ENCODE assay signal across 8 cellular contexts in the genomic region with DNA sequence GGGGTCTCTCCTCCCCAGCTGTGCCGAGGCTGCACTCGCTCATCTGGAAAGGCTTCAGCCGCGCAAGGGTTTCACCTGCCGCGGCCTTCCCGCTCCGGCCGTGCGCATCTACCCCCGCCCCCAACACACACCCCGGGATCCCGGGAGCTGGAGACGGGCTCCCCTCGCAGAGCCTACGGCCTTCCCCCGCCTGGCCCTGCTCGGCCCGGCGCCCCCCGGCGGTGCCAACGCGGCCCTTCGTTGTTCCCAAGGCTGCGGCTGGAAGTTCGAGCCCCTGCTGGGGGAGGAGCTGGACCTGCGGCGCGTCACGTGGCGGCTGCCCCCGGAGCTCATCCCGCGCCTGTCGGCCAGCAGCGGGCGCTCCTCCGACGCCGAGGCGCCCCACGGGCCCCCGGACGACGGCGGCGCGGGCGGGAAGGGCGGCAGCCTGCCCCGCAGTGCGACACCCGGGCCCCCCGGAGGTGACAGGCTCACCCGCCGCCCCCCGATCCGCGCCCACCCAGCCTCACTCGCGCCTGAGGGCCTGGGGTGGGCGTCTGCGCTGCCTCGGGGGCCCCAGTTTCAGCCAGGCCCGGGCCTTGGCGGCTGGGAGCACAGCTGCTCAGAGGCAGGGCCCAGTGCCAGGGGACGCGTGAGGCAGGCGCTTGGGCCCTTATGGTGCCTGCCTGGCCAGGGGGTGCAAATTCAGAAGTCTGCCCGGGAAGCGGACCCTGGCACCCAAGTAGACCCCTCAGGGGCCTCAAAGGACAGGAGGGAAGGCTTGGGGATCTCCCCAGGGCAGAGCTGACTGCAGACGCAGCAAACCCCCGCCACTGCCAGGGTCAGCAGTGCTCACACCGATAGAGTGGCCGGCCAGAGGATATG. TPM values are rescaled to one million over a fixed set of nuclear protein-coding genes. Genes with fewer than 3 reads are reported as not detected.
DNase-seq lines count a peak whose midpoint lies in the region; ATAC-seq, FAIRE-seq and TF ChIP-seq lines count a peak whose summit lies in the region.

No MANE protein-coding gene starts in this region.

- H3K27me3 Mint-ChIP-seq in natural killer cell treated with Interleukin-12 subunit alpha and Interleukin-12 subunit beta and Interleukin-15 and Interleukin-18, amount 100 ng/mL, for 72 hours = peaks cover 0 to 3% of the 10 kb centered on the region in 2 donors
- H3K27me3 Mint-ChIP-seq in stimulated activated naive CD8-positive, alpha-beta T cell treated with anti-CD3 and anti-CD28 coated beads, Interleukin-15, amount 100 ng/mL, for 72 hours = no peaks in the 10 kb centered on the region

- no peak overlapping the region for H3K27ac Mint-ChIP-seq in natural killer cell treated with Interleukin-12 subunit alpha and Interleukin-12 subunit beta and Interleukin-15 and Interleukin-18, amount 100 ng/mL, for 72 hours
- H3K27ac Mint-ChIP-seq in stimulated activated naive CD8-positive, alpha-beta T cell treated with anti-CD3 and anti-CD28 coated beads, Interleukin-15, amount 100 ng/mL, for 72 hours = no peak overlapping the region

- no peak overlapping the region for H3K4me3 Mint-ChIP-seq in natural killer cell treated with Interleukin-12 subunit alpha and Interleukin-12 subunit beta and Interleukin-15 and Interleukin-18, amount 100 ng/mL, for 72 hours
- H3K4me3 Mint-ChIP-seq in stimulated activated naive CD8-positive, alpha-beta T cell treated with anti-CD3 and anti-CD28 coated beads, Interleukin-15, amount 100 ng/mL, for 72 hours = peak overlapping the region; percentile 70 to 73

- no peaks in the 10 kb centered on the region for H3K9me3 Mint-ChIP-seq in natural killer cell treated with Interleukin-12 subunit alpha and Interleukin-12 subunit beta and Interleukin-15 and Interleukin-18, amount 100 ng/mL, for 72 hours
- no peaks in the 10 kb centered on the region for H3K9me3 Mint-ChIP-seq in stimulated activated naive CD8-positive, alpha-beta T cell treated with anti-CD3 and anti-CD28 coated beads, Interleukin-15, amount 100 ng/mL, for 72 hours

- peak; percentile 60 for DNase-seq in D721Med (ENCODE audit: insufficient read length, low spot score)
- DNase-seq in NCI-H526 treated with DMSO at 0.1 percent for 48 hours (lab: John Stamatoyannopoulos, UW) = peak; percentile 43
- DNase-seq in activated CD8-positive, alpha-beta memory T cell treated with anti-CD3 and anti-CD28 coated beads, Interleukin-2, amount 50 U/mL, for 48 hours = peak; percentile 87
- peak; percentile 54 for DNase-seq in fibroblast of gingiva (ENCODE audit: low read depth)
- DNase-seq in natural killer cell treated with Interleukin-12 subunit alpha and Interleukin-12 subunit beta and Interleukin-15 and Interleukin-18, amount 100 ng/mL, for 72 hours (ENCODE audit: low spot score) = peak; percentile 87
- peak; percentile 79 to 83 for DNase-seq in stimulated activated naive CD8-positive, alpha-beta T cell treated with anti-CD3 and anti-CD28 coated beads, Interleukin-15, amount 100 ng/mL, for 72 hours

- peak; percentile 88 for TF ChIP-seq CTCF in D721Med (IDR thresholded peaks at IDR 0.05; ENCODE audit: insufficient read depth, missing control alignments)

- FAIRE-seq in D721Med (lab: Jason Lieb, UNC) = no peak

- ATAC-seq in GM21825 (IDR thresholded peaks at IDR 0.05; ENCODE audit: unreplicated experiment) = peak; percentile 55
- ATAC-seq in natural killer cell treated with Interleukin-12 subunit alpha and Interleukin-12 subunit beta and Interleukin-15 and Interleukin-18, amount 100 ng/mL, for 72 hours = peak; percentile 83 to 89
- ATAC-seq in stimulated activated naive CD8-positive, alpha-beta T cell treated with anti-CD3 and anti-CD28 coated beads, Interleukin-15, amount 100 ng/mL, for 72 hours = peak; percentile 79
- ATAC-seq in HG02973 (IDR thresholded peaks at IDR 0.05; ENCODE audit: unreplicated experiment) = no peak

- H3K4me1 Mint-ChIP-seq in natural killer cell treated with Interleukin-12 subunit alpha and Interleukin-12 subunit beta and Interleukin-15 and Interleukin-18, amount 100 ng/mL, for 72 hours (ENCODE audit: low read depth in 2 of 2) = peaks cover 6 to 9% of the 10 kb centered on the region in 2 donors
- peaks cover 31% of the 10 kb centered on the region for H3K4me1 Mint-ChIP-seq in stimulated activated naive CD8-positive, alpha-beta T cell treated with anti-CD3 and anti-CD28 coated beads, Interleukin-15, amount 100 ng/mL, for 72 hours

- no peaks in the 10 kb centered on the region for H3K36me3 Mint-ChIP-seq in natural killer cell treated with Interleukin-12 subunit alpha and Interleukin-12 subunit beta and Interleukin-15 and Interleukin-18, amount 100 ng/mL, for 72 hours

RNA-seq across cellular contexts. Expression of a gene that starts 11.2 kb away (rescaled TPM):
- total RNA-seq in natural killer cell treated with Interleukin-12 subunit alpha and Interleukin-12 subunit beta and Interleukin-15 and Interleukin-18, amount 100 ng/mL, for 72 hours = 10 to 100 TPM; 13.7 to 31.1 TPM

RNA-seq across cellular contexts. Expression of a gene that starts 30.9 kb away (rescaled TPM):
- total RNA-seq in natural killer cell treated with Interleukin-12 subunit alpha and Interleukin-12 subunit beta and Interleukin-15 and Interleukin-18, amount 100 ng/mL, for 72 hours = 10 to 100 TPM; 30.6 to 39.8 TPM

RNA-seq across cellular contexts. Expression of a gene that starts 32.5 kb away (rescaled TPM):
- total RNA-seq in natural killer cell treated with Interleukin-12 subunit alpha and Interleukin-12 subunit beta and Interleukin-15 and Interleukin-18, amount 100 ng/mL, for 72 hours = under 1 TPM in 1 of 2 donors, not detected in 1; 0.90 TPM
